In the genomic region with DNA sequence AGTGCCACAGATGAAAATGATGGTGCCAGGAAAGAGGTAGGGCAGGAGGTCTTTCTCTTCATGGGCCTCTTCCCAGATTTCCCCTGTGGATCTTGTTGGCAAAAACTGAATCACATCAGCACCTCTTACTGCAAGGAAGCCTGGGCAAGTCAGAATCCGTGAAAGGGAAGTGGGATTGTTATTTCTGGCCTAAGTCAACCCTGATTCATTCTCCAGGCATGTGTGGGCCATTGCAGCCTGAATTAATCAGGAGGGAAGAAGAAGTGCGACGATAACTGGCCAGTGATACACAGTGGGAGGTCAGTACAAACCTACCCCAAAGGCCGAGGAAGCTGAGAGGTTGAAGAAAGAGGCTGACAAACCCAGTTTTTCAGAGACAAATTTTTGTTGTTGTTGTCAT, we compare ENCODE assay signal across 8 cellular contexts. TPM values are rescaled to one million over a fixed set of nuclear protein-coding genes. Genes with fewer than 3 reads are reported as not detected.
DNase-seq lines count a peak whose midpoint lies in the region; ATAC-seq and TF ChIP-seq lines count a peak whose summit lies in the region.

No MANE protein-coding gene starts in this region.

- in situ Hi-C loops in Panc1 (cut with HindIII; ENCODE audit: low pct_unique_long_range_greater_than_20kb, low sequenced_read_pairs), result no loop called here

- H3K27me3 ChIP-seq in Panc1 (ENCODE audit: control insufficient read depth, insufficient read depth, low read length), result no peaks in the 10 kb centered on the region

- intact Hi-C loops in Panc1 (cut with micrococcal nuclease; ENCODE audit: unreplicated experiment), result no loop called here

- ATAC-seq in Panc1, result peak; percentile 92
- ATAC-seq in HG02798 (IDR thresholded peaks at IDR 0.05; ENCODE audit: poor library complexity, unreplicated experiment), result no peak
- no peak for ATAC-seq in HG02970 (IDR thresholded peaks at IDR 0.05; ENCODE audit: low FRiP score, unreplicated experiment)
- no peak for ATAC-seq in GM19455 (IDR thresholded peaks at IDR 0.05; ENCODE audit: unreplicated experiment)

- no peak overlapping the region for H3K27ac ChIP-seq in Panc1 (ENCODE audit: low read length)

- no peaks in the 10 kb centered on the region for H3K9me3 ChIP-seq in Panc1 (ENCODE audit: control insufficient read depth, insufficient read depth, low read depth, low read length)

- no TSS peak for BruUV-seq in Panc1 (replicated peaks; lab: Mats Ljungman, UMichigan)

- CTCF ChIA-PET in Panc1 (lab: Charles Lee), result no interaction called here

- DNase-seq in EH (ENCODE audit: low read depth), result peak; percentile 98
- DNase-seq in Panc1 (ENCODE audit: low read depth, low spot score), result peak; percentile 64
- DNase-seq in fibroblast of gingiva (ENCODE audit: low read depth), result peak; percentile 86
- DNase-seq in pons (ENCODE audit: low spot score), result peak; percentile 73
- DNase-seq in NCI-H2029 (lab: John Stamatoyannopoulos, UW), result no peak

- no peak overlapping the region for H3K4me3 ChIP-seq in Panc1 (ENCODE audit: low read depth in 2 of 2, low read length in 2 of 2)

- no peak for TF ChIP-seq CTCF in Panc1 (IDR thresholded peaks at IDR 0.05)

- no peaks in the 10 kb centered on the region for H3K4me1 ChIP-seq in Panc1 (ENCODE audit: control insufficient read depth, insufficient read depth, low read length)

- POLR2A ChIA-PET in Panc1 (lab: Charles Lee), result no interaction called here

- no peaks in the 10 kb centered on the region for H3K36me3 ChIP-seq in Panc1 (ENCODE audit: control insufficient read depth, insufficient read depth, low read length)

RNA-seq across cellular contexts. Expression of a gene that starts 17.9 kb away (rescaled TPM):
- total RNA-seq in Panc1 (2021; ENCODE audit: unreplicated experiment), result 48.2 TPM
- 81.0 TPM for polyA plus RNA-seq in Panc1 (2012; ENCODE audit: insufficient read length)

RNA-seq across cellular contexts. Expression of a gene that starts 27.3 kb away (rescaled TPM):
- total RNA-seq in Panc1 (2021; ENCODE audit: unreplicated experiment), result 28.9 TPM
- 22.2 TPM for polyA plus RNA-seq in Panc1 (2012; ENCODE audit: insufficient read length)
